ENCODE assay signal across 8 cellular contexts in the genomic region with DNA sequence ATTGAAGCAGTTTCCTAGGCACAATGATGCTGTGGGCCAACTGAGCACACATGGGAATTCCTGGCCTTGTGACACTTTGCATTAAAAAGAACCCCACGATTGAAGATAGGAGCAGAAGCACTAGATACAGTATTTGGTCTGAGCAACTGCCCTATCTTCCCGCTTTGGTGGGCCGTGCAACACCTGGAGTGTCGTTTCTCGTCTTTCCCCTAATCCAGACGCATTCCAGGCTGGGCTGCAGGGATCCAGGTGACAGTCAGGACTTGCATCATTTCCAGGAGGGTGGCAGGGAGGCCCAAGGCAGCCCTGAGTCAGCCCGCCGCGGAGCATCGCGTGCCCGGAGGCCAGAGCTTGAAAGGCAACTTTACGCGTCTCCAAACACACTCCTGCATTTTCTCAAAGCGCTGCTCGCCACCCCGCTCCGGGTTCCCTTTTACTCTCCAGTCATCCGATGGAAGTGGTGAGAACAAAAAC. TPM values are rescaled to one million over a fixed set of nuclear protein-coding genes. Genes with fewer than 3 reads are reported as not detected.
DNase-seq lines count a peak whose midpoint lies in the region; ATAC-seq, FAIRE-seq and TF ChIP-seq lines count a peak whose summit lies in the region.

No MANE protein-coding gene starts in this region.

- H3K9me3 ChIP-seq in ES-I3 (ENCODE audit: control insufficient read depth, insufficient read depth, low read length) (no peaks in the 10 kb centered on the region), iPS-15b (ENCODE audit: control insufficient read depth, insufficient read depth, low read length) (no peaks in the 10 kb centered on the region), tibial artery (no peaks in the 10 kb centered on the region)

- H3K36me3 Mint-ChIP-seq in activated naive CD4-positive, alpha-beta T cell treated with anti-CD3 and anti-CD28 coated beads, Interleukin-2, amount 50 U/mL, for 72 hours, result peaks cover 22 to 60% of the 10 kb centered on the region in 2 donors

- no peak for TF ChIP-seq POLR2A in GM12892 (IDR thresholded peaks at IDR 0.05; ENCODE audit: low read depth, low read length)

- no peak for FAIRE-seq in GM12892 (lab: Jason Lieb, UNC)

- H3K27me3 ChIP-seq in iPS-15b (ENCODE audit: control insufficient read depth, insufficient read depth, low read length) (peaks cover 23% of the 10 kb centered on the region), tibial artery (peaks cover 0 to 68% of the 10 kb centered on the region in 2 donors)

- H3K27ac Mint-ChIP-seq in activated naive CD4-positive, alpha-beta T cell treated with anti-CD3 and anti-CD28 coated beads, Interleukin-2, amount 50 U/mL, for 72 hours, result peak overlapping the region; percentile 68 to 98

- H3K36me3 ChIP-seq in ES-I3 (ENCODE audit: insufficient read depth, low read length) (peaks cover 17% of the 10 kb centered on the region), iPS-15b (ENCODE audit: control insufficient read depth, insufficient read depth, low read length) (peaks cover 17% of the 10 kb centered on the region), tibial artery (no peaks in the 10 kb centered on the region)

- peak; percentile 20 to 24 for ATAC-seq in activated naive CD4-positive, alpha-beta T cell treated with anti-CD3 and anti-CD28 coated beads, Interleukin-2, amount 50 U/mL, for 72 hours
- ATAC-seq in GM19395 (IDR thresholded peaks at IDR 0.05; ENCODE audit: unreplicated experiment), result no peak

- no peaks in the 10 kb centered on the region for H3K9me3 Mint-ChIP-seq in activated naive CD4-positive, alpha-beta T cell treated with anti-CD3 and anti-CD28 coated beads, Interleukin-2, amount 50 U/mL, for 72 hours

- DNase-seq in LHCN-M2 (ENCODE audit: low read depth) (peak; percentile 73), tibial artery (no peak), GDM1 (lab: John Stamatoyannopoulos, UW) (no peak), GM12892 (ENCODE audit: insufficient read length) (no peak)
- peak in 1 of 2 donors; percentile 54 for DNase-seq in activated naive CD4-positive, alpha-beta T cell treated with anti-CD3 and anti-CD28 coated beads, Interleukin-2, amount 50 U/mL, for 72 hours (ENCODE audit: low spot score in 2 of 2)

- intact Hi-C loops in tibial artery (cut with DNase I; ENCODE audit: low total_unique reads), result no loop called here

- H3K4me1 ChIP-seq in ES-I3 (ENCODE audit: insufficient read depth, low read length) (peaks cover 24% of the 10 kb centered on the region), iPS-15b (ENCODE audit: control insufficient read depth, insufficient read depth, low read length) (peaks cover 13% of the 10 kb centered on the region), tibial artery (peaks cover 0 to 47% (median 43%) of the 10 kb centered on the region in 4 donors)

- TF ChIP-seq CTCF in tibial artery (IDR thresholded peaks at IDR 0.05), result no peak

- H3K4me3 ChIP-seq in iPS-15b (ENCODE audit: low read depth, low read length) (peak overlapping the region; percentile 81), tibial artery (peak overlapping the region; percentile 46 to 51)

- H3K9ac ChIP-seq in ES-I3 (ENCODE audit: low read depth, low read length) (peak overlapping the region; percentile 83), iPS-15b (ENCODE audit: low read depth, low read length) (peak overlapping the region; percentile 29)

- peak overlapping the region in 1 of 2 donors; percentile 42 for H3K27ac ChIP-seq in tibial artery

RNA-seq across cellular contexts. Expression of a gene that starts 0.7 kb away (rescaled TPM):
- total RNA-seq in LHCN-M2 (2014; rRNA removed), result 1,426 and 2,025 TPM in 2 replicates
- polyA plus RNA-seq in LHCN-M2 (2012), result 1,502 TPM
- total RNA-seq in activated naive CD4-positive, alpha-beta T cell treated with anti-CD3 and anti-CD28 coated beads, Interleukin-2, amount 50 U/mL, for 72 hours, result 10 to 100 TPM in 1 of 2 donors, 1 to 10 TPM in 1; 4.2 to 39.5 TPM
- polyA plus RNA-seq in GM12892 (2012; ENCODE audit: missing spikeins), result 8.5 TPM

Comparison
In these comparisons a context has a peak if more than half of its experiments do, and no peak if none do; other contexts are left out.
1. RNA of a gene that starts 0.7 kb away (total RNA-seq): 1,426 to 2,025 TPM in LHCN-M2; 4.2 to 39.5 TPM in activated naive CD4-positive, alpha-beta T cell treated with anti-CD3 and anti-CD28 coated beads, Interleukin-2, amount 50 U/mL, for 72 hours; every median in the first group is over 10 times any median in the second.